In genomic region chr6:11537229-11538048, GRCh38 we compare ENCODE assay signal across 8 cellular contexts. TPM values are rescaled to one million over a fixed set of nuclear protein-coding genes. Genes with fewer than 3 reads are reported as not detected.
A peak's percentile ranks its signal among the peaks of the same experiment; 100 is the strongest.
DNase-seq lines count a peak whose midpoint lies in the region; ATAC-seq and TF ChIP-seq lines count a peak whose summit lies in the region.

Gene TMEM170B (plus strand): TSS chr6:11537749. CDS start chr6:11538278, 529 bp downstream.

- H3K27ac Mint-ChIP-seq in central memory CD8-positive, alpha-beta T cell (ENCODE audit: low read depth) = peak within 1 kb of the TSS; percentile 73

- H3K27me3 Mint-ChIP-seq in central memory CD8-positive, alpha-beta T cell = peaks cover 23% of the 10 kb centered on the region

- peaks cover 6% of the 10 kb centered on the region for H3K4me1 Mint-ChIP-seq in central memory CD8-positive, alpha-beta T cell

- DNase-seq in AML-193 (lab: John Stamatoyannopoulos, UW) (peak; percentile 95 to 98), NCI-H345 treated with DMSO at 0.1 percent for 48 hours (lab: John Stamatoyannopoulos, UW; ENCODE audit: unreplicated experiment) (peak; percentile 47), kidney epithelial cell (ENCODE audit: low read depth) (peak; percentile 51)
- peak; percentile 96 to 97 for DNase-seq in central memory CD8-positive, alpha-beta T cell (ENCODE audit: low spot score in 2 of 2)
- peak; percentile 95 for DNase-seq in stimulated activated CD4-positive, alpha-beta T cell treated with anti-CD3 and anti-CD28 coated beads, Interleukin-15, amount 100 ng/mL, for 24 hours

- peak within 1 kb of the TSS; percentile 83 for H3K4me3 ChIP-seq in kidney epithelial cell (ENCODE audit: low read depth, low read length)

- ATAC-seq in GM19043 (IDR thresholded peaks at IDR 0.05; ENCODE audit: low read depth, unreplicated experiment) (peak; percentile 98), HG03354 (IDR thresholded peaks at IDR 0.05; ENCODE audit: poor library complexity, severe bottlenecking, unreplicated experiment) (peak; percentile 96)
- peak; percentile 97 for ATAC-seq in activated CD4-positive, CD25-positive, alpha-beta regulatory T cell treated with anti-CD3 and anti-CD28 coated beads, Interleukin-2, amount 50 U/mL, for 24 hours
- peak; percentile 95 for ATAC-seq in central memory CD8-positive, alpha-beta T cell (replicated peaks; ENCODE audit: extremely low read depth, poor library complexity, severe bottlenecking)

- no peaks in the 10 kb centered on the region for H3K27me3 ChIP-seq in kidney epithelial cell (ENCODE audit: control insufficient read depth, insufficient read depth, low read length)

- peaks cover 5% of the 10 kb centered on the region for H3K36me3 Mint-ChIP-seq in central memory CD8-positive, alpha-beta T cell (ENCODE audit: insufficient read depth)

- TF ChIP-seq CTCF in kidney epithelial cell (IDR thresholded peaks at IDR 0.05; ENCODE audit: insufficient read depth, low read length, poor library complexity, severe bottlenecking) = no peak

- peak within 1 kb of the TSS; percentile 82 for H3K4me3 Mint-ChIP-seq in central memory CD8-positive, alpha-beta T cell

- H3K9me3 Mint-ChIP-seq in central memory CD8-positive, alpha-beta T cell = no peaks in the 10 kb centered on the region

- no peaks in the 10 kb centered on the region for H3K36me3 ChIP-seq in kidney epithelial cell (ENCODE audit: control insufficient read depth, insufficient read depth, low read length)

RNA-seq across cellular contexts. Expression of gene TMEM170B, which starts in this region (rescaled TPM):
- total RNA-seq in kidney epithelial cell = 2.9 and 3.2 TPM in 2 replicates

Comparison
In these comparisons a context has a peak if more than half of its experiments do, and no peak if none do; other contexts are left out.
1. Peak in every context shown above with its lines: DNase-seq, ATAC-seq and H3K4me3 ChIP-seq.